16 cellular contexts compared by ENCODE assay signal in genomic region chr9:70020217-70020616, GRCh38. TPM values are rescaled to one million over a fixed set of nuclear protein-coding genes. Genes with fewer than 3 reads are reported as not detected.
A peak's percentile ranks its signal among the peaks of the same experiment; 100 is the strongest.
DNase-seq lines count a peak whose midpoint lies in the region; TF ChIP-seq lines count a peak whose summit lies in the region.
"Had no signal": no experiment of that assay in that cellular context is flagged by ENCODE, and none has a peak within 500 bp of the region (broad histone marks: within the 10 kb centered on the region; RNA-seq: fewer than 3 reads in every experiment).

No MANE protein-coding gene starts in this region.

- H3K27ac ChIP-seq in breast epithelium: no peak overlapping the region
- H3K27ac ChIP-seq in endodermal cell (ENCODE audit: low read depth, low read length): no peak overlapping the region
- no peak overlapping the region for H3K27ac ChIP-seq in suprapubic skin
- H3K27ac ChIP-seq: SK-N-MC had no signal

- H3K4me1 Mint-ChIP-seq in MCF 10A (ENCODE audit: insufficient read depth, unreplicated experiment) (peaks cover 13% of the 10 kb centered on the region), endodermal cell (peaks cover 7% of the 10 kb centered on the region)
- H3K4me1 Mint-ChIP-seq: activated naive CD8-positive, alpha-beta T cell treated with anti-CD3 and anti-CD28 coated beads, Interleukin-2, amount 50 U/mL, for 24 hours had no signal

- BruUV-seq in MCF 10A (replicated peaks; lab: Mats Ljungman, UMichigan): no TSS peak

- no peaks in the 10 kb centered on the region for H3K27me3 ChIP-seq in breast epithelium
- no peaks in the 10 kb centered on the region for H3K27me3 ChIP-seq in endodermal cell (ENCODE audit: control insufficient read depth, insufficient read depth, low read length, poor library complexity, severe bottlenecking)
- no peaks in the 10 kb centered on the region for H3K27me3 ChIP-seq in suprapubic skin

- intact Hi-C loops in MCF 10A (cut with micrococcal nuclease): no loop called here
- intact Hi-C loops in breast epithelium (cut with DNase I; ENCODE audit: low total_unique reads): no loop called here

- no peaks in the 10 kb centered on the region for H3K36me3 Mint-ChIP-seq in MCF 10A (ENCODE audit: insufficient read depth, unreplicated experiment)
- no peaks in the 10 kb centered on the region for H3K36me3 Mint-ChIP-seq in endodermal cell (ENCODE audit: low read depth)

- no peaks in the 10 kb centered on the region for H3K36me3 ChIP-seq in breast epithelium
- no peaks in the 10 kb centered on the region for H3K36me3 ChIP-seq in endodermal cell (ENCODE audit: control insufficient read depth, insufficient read depth, low read length)
- no peaks in the 10 kb centered on the region for H3K36me3 ChIP-seq in suprapubic skin

- H3K9me3 Mint-ChIP-seq in MCF 10A (ENCODE audit: unreplicated experiment): no peaks in the 10 kb centered on the region
- peaks cover 10% of the 10 kb centered on the region for H3K9me3 Mint-ChIP-seq in endodermal cell
- H3K9me3 Mint-ChIP-seq: activated naive CD8-positive, alpha-beta T cell treated with anti-CD3 and anti-CD28 coated beads, Interleukin-2, amount 50 U/mL, for 24 hours; CD4-positive, alpha-beta T cell had no signal

- H3K27me3 Mint-ChIP-seq in MCF 10A (ENCODE audit: insufficient read depth, unreplicated experiment) (no peaks in the 10 kb centered on the region), endodermal cell (ENCODE audit: insufficient read depth) (peaks cover 3% of the 10 kb centered on the region)

- CTCF ChIA-PET in MCF 10A (lab: Yijun Ruan, JAX): interaction anchor here (0.6 to 1.6 kb wide), 8 partner anchors 10 to 93 kb away, joined by 3 to 4 read pairs (median 3); no protein-coding TSS in a partner anchor

- DNase-seq in MCF 10A (ENCODE audit: unreplicated experiment): peak; percentile 58
- DNase-seq in breast epithelium (ENCODE audit: low spot score in 2 of 2): no peak
- peak; percentile 30 for DNase-seq in NCI-H82 treated with DMSO at 0.1 percent for 48 hours (lab: John Stamatoyannopoulos, UW; ENCODE audit: unreplicated experiment)
- peak; percentile 54 for DNase-seq in endodermal cell
- DNase-seq in suprapubic skin (ENCODE audit: low spot score in 2 of 2): no peak
- no peak for DNase-seq in anterior cingulate cortex (lab: John Stamatoyannopoulos, UW)
- no peak for DNase-seq in retina
- no peak for DNase-seq in EL
- DNase-seq: activated naive CD8-positive, alpha-beta T cell treated with anti-CD3 and anti-CD28 coated beads, Interleukin-2, amount 50 U/mL, for 24 hours; CD4-positive, alpha-beta T cell; DMS153; NCI-H2029; NCI-H524 treated with DMSO at 0.1 percent for 48 hours; T-helper 9 cell had no signal

- H3K4me3 ChIP-seq in breast epithelium (no peak overlapping the region), endodermal cell (ENCODE audit: low read length) (no peak overlapping the region), suprapubic skin (no peak overlapping the region)
- H3K4me3 ChIP-seq: K562, SK-N-MC had no signal

- H3K4me3 Mint-ChIP-seq in MCF 10A (ENCODE audit: unreplicated experiment) (no peak overlapping the region), endodermal cell (no peak overlapping the region)
- H3K4me3 Mint-ChIP-seq: activated naive CD8-positive, alpha-beta T cell treated with anti-CD3 and anti-CD28 coated beads, Interleukin-2, amount 50 U/mL, for 24 hours; CD4-positive, alpha-beta T cell had no signal

- no peak for TF ChIP-seq POLR2A in breast epithelium (IDR thresholded peaks at IDR 0.05)
- TF ChIP-seq POLR2A in suprapubic skin (IDR thresholded peaks at IDR 0.05): no peak

- H3K9me3 ChIP-seq in breast epithelium (no peaks in the 10 kb centered on the region), endodermal cell (ENCODE audit: control insufficient read depth, low read length) (no peaks in the 10 kb centered on the region), suprapubic skin (no peaks in the 10 kb centered on the region)

- TF ChIP-seq CTCF in MCF 10A (IDR thresholded peaks at IDR 0.05; ENCODE audit: unreplicated experiment) (no peak), breast epithelium (IDR thresholded peaks at IDR 0.05) (no peak), endodermal cell (conservative IDR thresholded peaks at IDR 0.05) (no peak), suprapubic skin (IDR thresholded peaks at IDR 0.05) (no peak)

- H3K27ac Mint-ChIP-seq in MCF 10A (ENCODE audit: low read depth, unreplicated experiment): peak overlapping the region; percentile 46
- no peak overlapping the region for H3K27ac Mint-ChIP-seq in endodermal cell
- H3K27ac Mint-ChIP-seq: activated naive CD8-positive, alpha-beta T cell treated with anti-CD3 and anti-CD28 coated beads, Interleukin-2, amount 50 U/mL, for 24 hours; CD4-positive, alpha-beta T cell had no signal

- no peaks in the 10 kb centered on the region for H3K4me1 ChIP-seq in breast epithelium
- H3K4me1 ChIP-seq in endodermal cell (ENCODE audit: control insufficient read depth, insufficient read depth, low read length): no peaks in the 10 kb centered on the region
- no peaks in the 10 kb centered on the region for H3K4me1 ChIP-seq in suprapubic skin

- 91 to 94% methylated on average over 2 to 5 of the region's 5 CpGs for WGBS in endodermal cell (ENCODE audit: insufficient coverage in 1 of 2, insufficient read length in 1 of 2), 2 experiments
- WGBS in suprapubic skin: 87% methylated on average over 2 of the region's 5 CpGs

- POLR2A ChIA-PET in MCF 10A (lab: Yijun Ruan, JAX): interaction anchor here (0.9 to 1.3 kb wide), 4 partner anchors 8 to 29 kb away, joined by 3 to 6 read pairs (median 4); no protein-coding TSS in a partner anchor

- no peak for TF ChIP-seq EP300 in suprapubic skin (IDR thresholded peaks at IDR 0.05)

- no peak overlapping the region for H3K9ac ChIP-seq in endodermal cell (ENCODE audit: extremely low read depth, low read length, poor library complexity, severe bottlenecking)

RNA-seq across cellular contexts. Expression of gene MAMDC2, which starts 23.4 kb away (rescaled TPM):
- not detected in 2 replicates for total RNA-seq in MCF 10A (2022)
- 10 to 100 TPM; 17.0 to 33.9 (median 18.7) TPM for total RNA-seq in breast epithelium
- total RNA-seq in endodermal cell: 1 to 10 TPM in 1 of 2 donors, under 1 TPM in 1; 0.44 to 1.4 TPM
- polyA plus RNA-seq in endodermal cell (2013, experiment 1 of 2): 6.9 TPM
- polyA plus RNA-seq in endodermal cell (2013, experiment 2 of 2): 9.6 TPM
- 10 to 100 TPM in 2 of 4 donors, 1 to 10 TPM in 2; 4.1 to 17.3 (median 9.3) TPM for total RNA-seq in suprapubic skin
- total RNA-seq: K562 had no signal

Comparison
In these comparisons a context has a peak if more than half of its experiments do, and no peak if none do; other contexts are left out.
1. DNase-seq: peak in MCF 10A (single experiment), NCI-H82 treated with DMSO at 0.1 percent for 48 hours (single experiment) and endodermal cell (single experiment); none in breast epithelium (0 of 2), suprapubic skin (0 of 2), anterior cingulate cortex (0 of 58), retina (single experiment) and EL (single experiment).